ENCODE assay signal across 8 cellular contexts in genomic region chr12:120301962-120302815, GRCh38. TPM values are rescaled to one million over a fixed set of nuclear protein-coding genes. Genes with fewer than 3 reads are reported as not detected.
A peak's percentile ranks its signal among the peaks of the same experiment; 100 is the strongest.
DNase-seq lines count a peak whose midpoint lies in the region; ATAC-seq and TF ChIP-seq lines count a peak whose summit lies in the region.

Gene SIRT4 (plus strand): TSS chr12:120302321. CDS start chr12:120303562, 1,241 bp downstream.

- H3K9ac ChIP-seq in IMR-90 (ENCODE audit: low read depth, low read length), result peak within 1 kb of the TSS; percentile 69

- peak within 1 kb of the TSS; percentile 96 for H2BK20ac ChIP-seq in IMR-90 (ENCODE audit: low read depth, low read length)

- no peak within 1 kb of the TSS for H2AK5ac ChIP-seq in IMR-90 (ENCODE audit: low read depth, low read length)

- no peaks in the 10 kb centered on the region for H3K79me2 ChIP-seq in OCI-LY7 (ENCODE audit: insufficient read depth, low read depth, low read length)

- H3K23ac ChIP-seq in IMR-90 (ENCODE audit: low read depth, low read length), result peak within 1 kb of the TSS; percentile 78; the same call in 1 of the 2 replicates

- 0 out of 2 replicates have a peak within 1 kb of the TSS, but pooled peaks have one; percentile 62 for H4K5ac ChIP-seq in IMR-90 (ENCODE audit: low read depth, low read length)

- H2BK120ac ChIP-seq in IMR-90 (ENCODE audit: low read depth, low read length), result peak within 1 kb of the TSS; percentile 98

- dilution Hi-C loops in IMR-90 (cut with HindIII; ENCODE audit: low sequenced_read_pairs, unreplicated experiment), result no loop called here

- peak; percentile 96 for DNase-seq in DMS114 treated with DMSO at 0.1 percent for 48 hours (lab: John Stamatoyannopoulos, UW; ENCODE audit: unreplicated experiment)
- peak; percentile 94 for DNase-seq in IMR-90
- peak; percentile 95 for DNase-seq in OCI-LY7 (ENCODE audit: low spot score)
- peak; percentile 76 for DNase-seq in activated T-cell treated with anti-CD3 and anti-CD28 coated beads for 48 hours (ENCODE audit: low read depth)
- DNase-seq in stimulated activated CD8-positive, alpha-beta memory T cell treated with anti-CD3 and anti-CD28 coated beads, Interleukin-7, amount 100 ng/mL, for 4 hours (ENCODE audit: low read depth in 2 of 2), result peak; percentile 78 to 84

- ATAC-seq in GM21528 (IDR thresholded peaks at IDR 0.05; ENCODE audit: low FRiP score, unreplicated experiment), result peak; percentile 93
- peak; percentile 99 for ATAC-seq in IMR-90 (ENCODE audit: low read depth)
- ATAC-seq in esophagus mucosa, result peak; percentile 91

- BruUV-seq in IMR-90 (replicated peaks; lab: Mats Ljungman, UMichigan) (no TSS peak), OCI-LY7 (replicated peaks; lab: Mats Ljungman, UMichigan) (no TSS peak)

- peak within 1 kb of the TSS; percentile 53 for H3K27ac ChIP-seq in IMR-90 (ENCODE audit: insufficient read depth, low read length)
- no peak within 1 kb of the TSS for H3K27ac ChIP-seq in OCI-LY7 (ENCODE audit: low read depth, low read length, poor library complexity, severe bottlenecking)
- H3K27ac ChIP-seq in muscle layer of duodenum (ENCODE audit: low read length), result peak within 1 kb of the TSS; percentile 82

- H3K36me3 ChIP-seq in IMR-90 (ENCODE audit: control insufficient read depth, insufficient read depth, low read length), result no peaks in the 10 kb centered on the region
- H3K36me3 ChIP-seq in OCI-LY7 (ENCODE audit: insufficient read depth, low read length), result no peaks in the 10 kb centered on the region
- no peaks in the 10 kb centered on the region for H3K36me3 ChIP-seq in muscle layer of duodenum (ENCODE audit: control insufficient read depth in 1 of 2, insufficient read depth in 2 of 2, low read length in 2 of 2)

- H3K9me3 ChIP-seq in IMR-90 (ENCODE audit: control insufficient read depth, insufficient read depth, low read length) (no peaks in the 10 kb centered on the region), OCI-LY7 (ENCODE audit: low read length) (no peaks in the 10 kb centered on the region), muscle layer of duodenum (ENCODE audit: control insufficient read depth in 1 of 2, low read length in 2 of 2) (no peaks in the 10 kb centered on the region)

- TF ChIP-seq POLR2A in IMR-90 (IDR thresholded peaks at IDR 0.05; ENCODE audit: low read depth, low read length), result no peak

- peak; percentile 24 for TF ChIP-seq RAD21 in IMR-90 (IDR thresholded peaks at IDR 0.05; ENCODE audit: low read length)

- peak within 1 kb of the TSS; percentile 76 for H3K4me2 ChIP-seq in IMR-90 (ENCODE audit: low read depth, low read length)
- peak within 1 kb of the TSS; percentile 78 for H3K4me2 ChIP-seq in OCI-LY7 (ENCODE audit: low read length)

- H3K9me1 ChIP-seq in IMR-90 (ENCODE audit: insufficient read depth, low read length), result no peaks in the 10 kb centered on the region

- peak within 1 kb of the TSS; percentile 88; the same call in 1 of the 2 replicates for H4K91ac ChIP-seq in IMR-90 (ENCODE audit: insufficient read depth, low read depth, low read length)

- peak within 1 kb of the TSS; percentile 92 for H3K4ac ChIP-seq in IMR-90 (ENCODE audit: low read depth, low read length)

- peak within 1 kb of the TSS; percentile 97 for H2AFZ ChIP-seq in IMR-90 (replicated peaks; ENCODE audit: low read length, poor library complexity)
- H2AFZ ChIP-seq in OCI-LY7 (ENCODE audit: low read length), result peak within 1 kb of the TSS; percentile 98

- H3K4me3 ChIP-seq in IMR-90 (ENCODE audit: insufficient read depth, low read depth, low read length) (peak within 1 kb of the TSS; percentile 61), OCI-LY7 (ENCODE audit: low read depth, low read length, poor library complexity, severe bottlenecking) (peak within 1 kb of the TSS; percentile 72), muscle layer of duodenum (ENCODE audit: low read depth in 1 of 2, low read length in 2 of 2) (peak within 1 kb of the TSS; percentile 71 to 99)

- in situ Hi-C loops in IMR-90 (cut with MboI; ENCODE audit: low sequenced_read_pairs), result no loop called here

- intact Hi-C loops in IMR-90 (cut with micrococcal nuclease), result loop anchor here (1.0 kb wide), 1 partner anchor 15 kb away; no protein-coding TSS in a partner anchor
- intact Hi-C loops in OCI-LY7 (cut with micrococcal nuclease; ENCODE audit: unreplicated experiment), result no loop called here

- TF ChIP-seq CTCF in IMR-90 (conservative IDR thresholded peaks at IDR 0.05; ENCODE audit: low read depth, low read length) (peak; percentile 94), OCI-LY7 (conservative IDR thresholded peaks at IDR 0.05; ENCODE audit: low read length) (peak; percentile 94)

- CTCF ChIA-PET in IMR-90 (lab: Yijun Ruan, JAX), result interaction anchor here (0.6 to 1.4 kb wide), 10 partner anchors 9 to 637 kb away, joined by 3 to 11 read pairs (median 4); partner anchors contain the start of genes RNU4-1 and RNU4-2
- CTCF ChIA-PET in OCI-LY7 (lab: Charles Lee; ENCODE audit: unreplicated experiment), result interaction anchor here (0.5 to 1.1 kb wide), 3 partner anchors 9 to 173 kb away, joined by 3 to 4 read pairs (median 3); partner anchors contain the start of gene RNU4-1

- H2BK15ac ChIP-seq in IMR-90 (ENCODE audit: low read depth, low read length), result peak within 1 kb of the TSS; percentile 91; the same call in 2 of the 3 replicates

- peak within 1 kb of the TSS; percentile 86 for H3K18ac ChIP-seq in IMR-90 (ENCODE audit: low read depth, low read length)

- H4K8ac ChIP-seq in IMR-90 (ENCODE audit: low read depth in 2 of 2, low read length in 2 of 2), result peak within 1 kb of the TSS in 1 of 2 experiments; percentile 97; a peak in 2 of 4 replicates

- H3K79me1 ChIP-seq in IMR-90 (ENCODE audit: low read depth in 1 of 2, low read length in 2 of 2), result no peaks in the 10 kb centered on the region

- 0% methylated on average over 3 of the region's 31 CpGs; no CpG with 5 or more reads in 1 of the 2 experiments for WGBS in IMR-90 (ENCODE audit: extremely low coverage in 2 of 2, insufficient read length in 1 of 2), 2 experiments

- H3K27me3 ChIP-seq in IMR-90 (ENCODE audit: control insufficient read depth, insufficient read depth, low read length), result no peaks in the 10 kb centered on the region
- H3K27me3 ChIP-seq in muscle layer of duodenum (ENCODE audit: low read depth, low read length), result no peaks in the 10 kb centered on the region

- peak within 1 kb of the TSS; percentile 83 for H2BK5ac ChIP-seq in IMR-90 (ENCODE audit: low read depth, low read length, poor library complexity, severe bottlenecking)

- H4K20me1 ChIP-seq in IMR-90 (ENCODE audit: insufficient read depth, low read length) (no peaks in the 10 kb centered on the region), OCI-LY7 (ENCODE audit: insufficient read depth, low read length) (no peaks in the 10 kb centered on the region)

- H2AK9ac ChIP-seq in IMR-90 (replicated peaks; ENCODE audit: low read depth, low read length, poor library complexity), result peak within 1 kb of the TSS; percentile 82

- peak within 1 kb of the TSS; percentile 88 for H3K14ac ChIP-seq in IMR-90 (replicated peaks; ENCODE audit: low read depth, low read length)

- H3K56ac ChIP-seq in IMR-90 (ENCODE audit: extremely low read depth, insufficient read depth, low read length), result peak within 1 kb of the TSS; percentile 97; the same call in 1 of the 2 replicates

- H3K9me2 ChIP-seq in OCI-LY7 (ENCODE audit: insufficient read depth, low read length), result no peaks in the 10 kb centered on the region

- H3K4me1 ChIP-seq in IMR-90 (ENCODE audit: control insufficient read depth, insufficient read depth, low read length), result no peaks in the 10 kb centered on the region; the same call in 1 of the 2 replicates
- H3K4me1 ChIP-seq in OCI-LY7 (ENCODE audit: insufficient read depth, low read length, poor library complexity, severe bottlenecking), result peaks cover 5% of the 10 kb centered on the region
- peaks cover 0 to 9% of the 10 kb centered on the region in 2 donors for H3K4me1 ChIP-seq in muscle layer of duodenum (ENCODE audit: control insufficient read depth in 1 of 2, insufficient read depth in 2 of 2, low read length in 2 of 2)

- POLR2A ChIA-PET in IMR-90 (lab: Charles Lee; ENCODE audit: unreplicated experiment) (interaction anchor here (1.4 kb wide), 1 partner anchor 10 kb away, joined by 28 read pairs; the partner anchor contains the start of genes RNU4-1 and RNU4-2), OCI-LY7 (lab: Charles Lee) (interaction anchor here (0.5 to 3.1 kb wide), 9 partner anchors 10 to 578 kb away, joined by 3 to 61 read pairs (median 4); partner anchors contain the start of genes RNU4-1, RNU4-2 and RPLP0)

TF ChIP-seq in IMR-90, 13 proteins besides CTCF, POLR2A, EP300 and RAD21 (continues in another document):
- TF ChIP-seq CEBPB (IDR thresholded peaks at IDR 0.05; ENCODE audit: low read depth, low read length), result peak; percentile 25; the same call in 1 of the 2 replicates
- no peak for TF ChIP-seq RCOR1 (IDR thresholded peaks at IDR 0.05; ENCODE audit: insufficient replicate concordance, low read length)
- no peak for TF ChIP-seq MAFK (IDR thresholded peaks at IDR 0.05; ENCODE audit: low read depth, low read length)
- no peak for TF ChIP-seq MXI1 (IDR thresholded peaks at IDR 0.05; ENCODE audit: borderline replicate concordance, low read depth, low read length)
- TF ChIP-seq ELK1 (IDR thresholded peaks at IDR 0.05; ENCODE audit: borderline replicate concordance, low read depth, low read length), result no peak
- 0 out of 2 replicates have a peak, but pooled peaks have one; percentile 11 for TF ChIP-seq FOS (IDR thresholded peaks at IDR 0.05; ENCODE audit: low read depth, low read length)
- no peak for TF ChIP-seq NFE2L2 (IDR thresholded peaks at IDR 0.05; ENCODE audit: low read depth, low read length)
- no peak; the same call in 1 of the 2 replicates for TF ChIP-seq CHD1 (IDR thresholded peaks at IDR 0.05; ENCODE audit: low read depth, low read length)
- TF ChIP-seq SMC3 (IDR thresholded peaks at IDR 0.05; ENCODE audit: low read depth, low read length), result peak; percentile 25; the same call in 1 of the 2 replicates

RNA-seq across cellular contexts. Expression of gene SIRT4, which starts in this region (rescaled TPM):
- total RNA-seq in IMR-90 (2012; rRNA removed) (0.83 and 2.0 TPM in 2 replicates), OCI-LY7 (2022) (1.4 and 2.2 TPM in 2 replicates), esophagus mucosa (0.64 TPM)
- 0.56 and 0.87 TPM in 2 replicates for polyA plus RNA-seq in IMR-90 (2012; rRNA removed)
- polyA plus RNA-seq in IMR-90 (2012; cell fraction: cytosol; rRNA removed), result 0.99 and 1.2 TPM in 2 replicates
- polyA plus RNA-seq in IMR-90 (2012; cell fraction: nucleus; rRNA removed; ENCODE audit: low replicate concordance), result 0.61 and 0.79 TPM in 2 replicates
- 0.54 and 2.1 TPM in 2 replicates for total RNA-seq in OCI-LY7 (2014; rRNA removed; shearing (Covaris generic))

Comparison
In these comparisons a context has a peak if more than half of its experiments do, and no peak if none do; other contexts are left out.
1. Peak in ATAC-seq in esophagus mucosa; RNA of the gene not detected or under 1 TPM.